ENCODE assay signal across 11 cellular contexts in genomic region chr6:132491303-132491702, GRCh38. TPM values are rescaled to one million over a fixed set of nuclear protein-coding genes. Genes with fewer than 3 reads are reported as not detected.
A peak's percentile ranks its signal among the peaks of the same experiment; 100 is the strongest.
DNase-seq lines count a peak whose midpoint lies in the region; ATAC-seq and TF ChIP-seq lines count a peak whose summit lies in the region.
"Had no signal": no experiment of that assay in that cellular context is flagged by ENCODE, and none has a peak within 500 bp of the region (broad histone marks: within the 10 kb centered on the region; RNA-seq: fewer than 3 reads in every experiment).

No MANE protein-coding gene starts in this region.

- in situ Hi-C loops in ACHN (cut with HindIII; ENCODE audit: low pct_ligation_motif_present, low pct_unique_long_range_greater_than_20kb, low sequenced_read_pairs), result loop anchor here (25.0 kb wide), 1 partner anchor 204 kb away; no protein-coding TSS in a partner anchor

- H3K27me3 ChIP-seq in OCI-LY3 (ENCODE audit: low read depth, low read length), result no peaks in the 10 kb centered on the region

- peaks cover 55% of the 10 kb centered on the region for H3K4me1 ChIP-seq in OCI-LY3 (ENCODE audit: low read length)

- H3K9ac ChIP-seq in OCI-LY3 (ENCODE audit: low read length), result no peak overlapping the region

- peaks cover 73% of the 10 kb centered on the region for H3K79me2 ChIP-seq in OCI-LY3 (ENCODE audit: low read length)

- DNase-seq in EL, result peak; percentile 39
- peak; percentile 64 for DNase-seq in epithelial cell of esophagus (ENCODE audit: low read depth)
- DNase-seq in sciatic nerve (ENCODE audit: low spot score), result peak; percentile 67
- DNase-seq in ACHN, result no peak
- no peak for DNase-seq in AML-193 (lab: John Stamatoyannopoulos, UW)
- no peak for DNase-seq in C1 segment of cervical spinal cord (lab: John Stamatoyannopoulos, UW)
- DNase-seq: activated CD4-positive, alpha-beta T cell treated with anti-CD3 and anti-CD28 coated beads, Interleukin-2, amount 10 ng/mL, durations not matched to agents 24 days and 14 days; DND-41; GOT3; RPMI8226 had no signal

- TF ChIP-seq CTCF in OCI-LY3 (IDR thresholded peaks at IDR 0.05; ENCODE audit: low read depth, low read length) (no peak), epithelial cell of esophagus (IDR thresholded peaks at IDR 0.05; ENCODE audit: insufficient read depth, low read depth, low read length, missing control alignments) (no peak)

- intact Hi-C loops in sciatic nerve (cut with DNase I), result no loop called here

- H3K4me3 ChIP-seq in OCI-LY3 (ENCODE audit: low read length) (no peak overlapping the region), epithelial cell of esophagus (ENCODE audit: low read length) (no peak overlapping the region)

- H2AFZ ChIP-seq in OCI-LY3 (ENCODE audit: low read depth, low read length), result no peak overlapping the region

- no peaks in the 10 kb centered on the region for H3K9me3 ChIP-seq in OCI-LY3 (ENCODE audit: insufficient read depth, low read length)

- peaks cover 58% of the 10 kb centered on the region for H3K36me3 ChIP-seq in OCI-LY3 (replicated peaks; ENCODE audit: low read depth, low read length)

- ATAC-seq in sciatic nerve, result peak; percentile 44

- H3K27ac ChIP-seq in OCI-LY3 (ENCODE audit: low read length), result no peak overlapping the region

- H3K4me2 ChIP-seq in OCI-LY3 (ENCODE audit: low read length), result peak overlapping the region; percentile 83

- H4K20me1 ChIP-seq in OCI-LY3 (ENCODE audit: insufficient read depth, low read length), result peaks cover 32% of the 10 kb centered on the region; the same call in 1 of the 2 replicates

RNA-seq across cellular contexts. Expression of gene STX7, which starts 21.6 kb away (rescaled TPM):
- 98.4 TPM for total RNA-seq in sciatic nerve

RNA-seq across cellular contexts. Expression of gene TAAR9, which starts 46.8 kb away (rescaled TPM):
- total RNA-seq in sciatic nerve, result not detected
- total RNA-seq: activated CD4-positive, alpha-beta T cell treated with anti-CD3 and anti-CD28 coated beads, Interleukin-2, amount 10 ng/mL, durations not matched to agents 24 days and 14 days had no signal

Comparison
In these comparisons a context has a peak if more than half of its experiments do, and no peak if none do; other contexts are left out.
1. DNase-seq: peak in EL (single experiment), epithelial cell of esophagus (single experiment) and sciatic nerve (single experiment); none in ACHN (single experiment), AML-193 (0 of 2) and C1 segment of cervical spinal cord (0 of 14).